Comparison of ENCODE assay signal across 8 cellular contexts in the genomic region with DNA sequence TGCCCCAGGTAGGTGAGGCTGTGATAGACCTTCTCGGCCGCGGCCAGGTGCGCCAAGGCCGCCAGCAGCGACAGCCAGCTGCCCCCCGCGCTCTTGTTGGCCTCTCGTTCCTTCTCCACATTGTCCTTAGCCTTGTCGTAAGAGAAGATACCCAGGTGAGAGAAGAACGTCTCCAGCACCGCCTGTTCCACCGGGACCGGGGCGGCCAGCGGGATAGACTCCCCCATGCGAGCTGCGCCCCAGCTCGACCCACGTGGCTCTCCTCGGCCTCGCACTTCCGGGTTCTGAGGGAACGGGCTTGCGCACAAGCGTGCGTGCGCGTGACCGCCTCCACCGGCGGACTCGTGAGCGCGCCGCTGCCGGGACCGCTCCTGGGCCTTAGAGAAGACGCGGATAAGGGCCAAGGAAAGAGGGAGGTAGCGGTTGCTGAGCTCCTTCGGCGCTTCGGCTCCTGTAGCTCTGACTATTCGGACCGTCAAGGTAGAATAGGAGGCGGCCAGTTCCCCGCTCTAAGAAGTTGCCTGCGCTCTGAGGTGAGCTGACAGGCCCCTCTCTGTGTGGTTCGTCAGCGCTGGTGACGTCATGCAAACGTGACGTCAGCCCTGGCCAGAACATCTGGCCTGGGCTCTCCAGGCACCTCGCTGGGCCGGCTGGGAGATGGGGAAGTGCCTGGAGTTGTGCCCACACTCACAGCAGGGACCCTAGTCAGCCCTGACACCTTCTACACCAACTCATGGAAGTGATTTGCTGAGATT. TPM values are rescaled to one million over a fixed set of nuclear protein-coding genes. Genes with fewer than 3 reads are reported as not detected.
DNase-seq lines count a peak whose midpoint lies in the region; ATAC-seq and TF ChIP-seq lines count a peak whose summit lies in the region.

KICS2 (minus strand) TSS at position 286 of the 755 bp plus-strand sequence; CDS start at position 227, 59 bp downstream.

- no peaks in the 10 kb centered on the region for H3K27me3 ChIP-seq in PC-3 (ENCODE audit: low read length)
- no peaks in the 10 kb centered on the region for H3K27me3 ChIP-seq in muscle layer of colon (ENCODE audit: control insufficient read depth in 1 of 2, insufficient read depth in 2 of 2, low read length in 2 of 2)

- peak within 1 kb of the TSS; percentile 82 for H3K4me2 ChIP-seq in PC-3 (ENCODE audit: low read length)

- H3K4me1 ChIP-seq in PC-3 (ENCODE audit: insufficient read depth, low read length) (peaks cover 14% of the 10 kb centered on the region), muscle layer of colon (ENCODE audit: insufficient read depth, low read length) (peaks cover 5% of the 10 kb centered on the region)

- no peaks in the 10 kb centered on the region for H4K20me1 ChIP-seq in PC-3 (ENCODE audit: low read length)

- H3K27me3 Mint-ChIP-seq in activated T-cell treated with anti-CD3 and anti-CD28 coated beads, Interleukin-2, amount 50 U/mL, for 24 hours = peaks cover 4% of the 10 kb centered on the region

- TF ChIP-seq CTCF in PC-3 (conservative IDR thresholded peaks at IDR 0.05; ENCODE audit: low read depth, low read length) = no peak

- H3K9me2 ChIP-seq in PC-3 (replicated peaks; ENCODE audit: low read length) = no peaks in the 10 kb centered on the region

- ATAC-seq in GM21717 (IDR thresholded peaks at IDR 0.05; ENCODE audit: unreplicated experiment) (peak; percentile 97), PC-3 (peak; percentile 93), esophagus mucosa (peak; percentile 99)

- H3K4me3 ChIP-seq in Jurkat, Clone E6-1 (ENCODE audit: low read length) = peak within 1 kb of the TSS; percentile 90
- H3K4me3 ChIP-seq in PC-3 (ENCODE audit: low read length) = peak within 1 kb of the TSS; percentile 78
- H3K4me3 ChIP-seq in muscle layer of colon (ENCODE audit: low read depth in 1 of 2, low read length in 2 of 2) = peak within 1 kb of the TSS; percentile 63 to 85

- CTCF ChIA-PET in PC-3 (lab: Charles Lee) = interaction anchor here (0.7 to 0.9 kb wide), 3 partner anchors 298 to 383 kb away, joined by 3 to 8 read pairs (median 3); partner anchors contain the start of gene SRGAP1

- peaks cover 9% of the 10 kb centered on the region for H3K36me3 Mint-ChIP-seq in activated T-cell treated with anti-CD3 and anti-CD28 coated beads, Interleukin-2, amount 50 U/mL, for 24 hours (ENCODE audit: low read depth)

- H3K36me3 ChIP-seq in PC-3 (ENCODE audit: low read depth, low read length) = no peaks in the 10 kb centered on the region
- H3K36me3 ChIP-seq in muscle layer of colon (ENCODE audit: insufficient read depth, low read length) = no peaks in the 10 kb centered on the region

- POLR2A ChIA-PET in PC-3 (lab: Charles Lee; ENCODE audit: unreplicated experiment) = interaction anchor here (0.5 to 0.6 kb wide), 2 partner anchors 1230 to 1265 kb away, joined by 3 to 25 read pairs; no protein-coding TSS in a partner anchor

- peaks cover 34% of the 10 kb centered on the region for H3K4me1 Mint-ChIP-seq in activated T-cell treated with anti-CD3 and anti-CD28 coated beads, Interleukin-2, amount 50 U/mL, for 24 hours (ENCODE audit: low read depth)

- peak within 1 kb of the TSS; percentile 97 for H3K27ac Mint-ChIP-seq in activated T-cell treated with anti-CD3 and anti-CD28 coated beads, Interleukin-2, amount 50 U/mL, for 24 hours

- H3F3A ChIP-seq in PC-3 (ENCODE audit: low read length, unreplicated experiment) = no peaks in the 10 kb centered on the region

- H3K9me3 ChIP-seq in PC-3 (ENCODE audit: low read length) (no peaks in the 10 kb centered on the region), muscle layer of colon (ENCODE audit: low read length) (no peaks in the 10 kb centered on the region)

- H2AFZ ChIP-seq in PC-3 (ENCODE audit: low read length) = peak within 1 kb of the TSS; percentile 83

- peak; percentile 90 for DNase-seq in DMS53 treated with DMSO at 0.1 percent for 48 hours (lab: John Stamatoyannopoulos, UW; ENCODE audit: unreplicated experiment)
- peak; percentile 84 for DNase-seq in Jurkat, Clone E6-1 (ENCODE audit: low read depth, low spot score)
- DNase-seq in PC-3 = peak; percentile 95
- DNase-seq in activated T-cell treated with anti-CD3 and anti-CD28 coated beads, Interleukin-2, amount 50 U/mL, for 24 hours = peak; percentile 94
- DNase-seq in stimulated activated CD8-positive, alpha-beta memory T cell treated with anti-CD3 and anti-CD28 coated beads, Interleukin-7, amount 100 ng/mL, for 1 hour (ENCODE audit: low read depth in 2 of 2) = peak; percentile 77 to 80

- H3K27ac ChIP-seq in PC-3 (ENCODE audit: low read length) (peak within 1 kb of the TSS; percentile 83), muscle layer of colon (ENCODE audit: low read depth, low read length) (peak within 1 kb of the TSS; percentile 85)

- peaks cover 14% of the 10 kb centered on the region for H3K79me2 ChIP-seq in PC-3 (ENCODE audit: low read length)

- peak within 1 kb of the TSS; percentile 96 for H3K9ac ChIP-seq in PC-3 (ENCODE audit: low read length)
- H3K9ac ChIP-seq in muscle layer of colon (ENCODE audit: low read length) = peak within 1 kb of the TSS; percentile 56

- no peaks in the 10 kb centered on the region for H3K9me3 Mint-ChIP-seq in activated T-cell treated with anti-CD3 and anti-CD28 coated beads, Interleukin-2, amount 50 U/mL, for 24 hours

- H3K4me3 Mint-ChIP-seq in activated T-cell treated with anti-CD3 and anti-CD28 coated beads, Interleukin-2, amount 50 U/mL, for 24 hours = peak within 1 kb of the TSS; percentile 88

- TSS peak; percentile 76 for BruUV-seq in PC-3 (replicated peaks; lab: Mats Ljungman, UMichigan)

- intact Hi-C loops in PC-3 (cut with micrococcal nuclease) = loop anchor here (1.0 to 5.0 kb wide), 3 partner anchors 40 to 307 kb away; no protein-coding TSS in a partner anchor

RNA-seq across cellular contexts. Expression of gene KICS2, which starts in this region (rescaled TPM):
- polyA plus RNA-seq in Jurkat, Clone E6-1 (2012; ENCODE audit: insufficient read depth, insufficient read length) = 8.1 TPM
- total RNA-seq in PC-3 (2014; rRNA removed) (11.9 and 16.4 TPM in 2 replicates), esophagus mucosa (8.2 TPM)

Comparison
In these comparisons a context has a peak if more than half of its experiments do, and no peak if none do; other contexts are left out.
1. Peak in every context shown above with its lines: DNase-seq, ATAC-seq, H3K4me3 ChIP-seq and H3K27ac ChIP-seq.